Comparison of ENCODE assay signal across 21 cellular contexts in the genomic region with DNA sequence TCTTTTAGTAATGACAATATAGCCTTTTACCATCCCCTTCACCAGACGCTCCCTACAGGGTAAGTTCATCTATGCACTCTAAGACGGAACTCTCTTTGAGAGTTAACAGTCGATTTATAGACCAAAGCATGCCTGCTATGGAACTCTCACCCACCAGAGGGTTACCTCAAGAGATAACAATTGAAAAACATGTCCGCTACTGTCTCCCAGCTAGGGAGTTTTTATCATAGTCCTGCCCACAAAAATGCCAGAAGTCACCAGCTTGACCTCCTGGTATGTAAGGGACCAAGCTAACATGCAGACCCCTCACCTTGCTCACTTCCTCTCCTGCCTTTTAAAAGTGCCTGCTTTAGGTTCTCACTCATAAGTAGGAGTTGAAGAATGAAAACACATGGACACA. TPM values are rescaled to one million over a fixed set of nuclear protein-coding genes. Genes with fewer than 3 reads are reported as not detected.
DNase-seq lines count a peak whose midpoint lies in the region; ATAC-seq and TF ChIP-seq lines count a peak whose summit lies in the region.
"Had no signal": no experiment of that assay in that cellular context is flagged by ENCODE, and none has a peak within 500 bp of the region (broad histone marks: within the 10 kb centered on the region; RNA-seq: fewer than 3 reads in every experiment).

No MANE protein-coding gene starts in this region.

- peaks cover 2% of the 10 kb centered on the region for H3K4me1 Mint-ChIP-seq in activated T-cell treated with anti-CD3 and anti-CD28 coated beads, Interleukin-2, amount 50 U/mL, for 4 hours (ENCODE audit: low read depth)

- H3K27me3 Mint-ChIP-seq in activated T-cell treated with anti-CD3 and anti-CD28 coated beads, Interleukin-2, amount 50 U/mL, for 4 hours (ENCODE audit: low read depth): peaks cover 12% of the 10 kb centered on the region

- DNase-seq in NCI-H226 (peak; percentile 85), astrocyte of the hippocampus (ENCODE audit: low read depth, low spot score) (peak; percentile 46), iris pigment epithelial cell (ENCODE audit: low read depth) (peak; percentile 54), omental fat pad (ENCODE audit: low spot score) (no peak), SIG-M5 treated with dmso at 0.1 percent for 504 hours (lab: John Stamatoyannopoulos, UW; ENCODE audit: unreplicated experiment) (no peak), putamen (ENCODE audit: low spot score) (no peak)
- no peak for DNase-seq in activated T-cell treated with anti-CD3 and anti-CD28 coated beads, Interleukin-2, amount 50 U/mL, for 4 hours
- DNase-seq: ACHN; CD4-positive, alpha-beta T cell; COR-L47; DND-41; GM23248; HCEC 1CT; Karpas-422; MG63; NCI-H1417 treated with DMSO at 0.1 percent for 48 hours; NCI-H1930; NCI-H510A; PC-9; SIG-M5; T-helper 1 cell had no signal

- ATAC-seq in omental fat pad (ENCODE audit: low FRiP score): no peak
- no peak for ATAC-seq in activated T-cell treated with anti-CD3 and anti-CD28 coated beads, Interleukin-2, amount 50 U/mL, for 4 hours

- H3K9me3 Mint-ChIP-seq in activated T-cell treated with anti-CD3 and anti-CD28 coated beads, Interleukin-2, amount 50 U/mL, for 4 hours: no peaks in the 10 kb centered on the region
- H3K9me3 Mint-ChIP-seq: CD4-positive, alpha-beta T cell had no signal

- H3K4me3 Mint-ChIP-seq in activated T-cell treated with anti-CD3 and anti-CD28 coated beads, Interleukin-2, amount 50 U/mL, for 4 hours: no peak overlapping the region
- H3K4me3 Mint-ChIP-seq: CD4-positive, alpha-beta T cell had no signal

- no peak for TF ChIP-seq CTCF in omental fat pad (IDR thresholded peaks at IDR 0.05)

- no peaks in the 10 kb centered on the region for H3K36me3 Mint-ChIP-seq in activated T-cell treated with anti-CD3 and anti-CD28 coated beads, Interleukin-2, amount 50 U/mL, for 4 hours (ENCODE audit: insufficient read depth)

RNA-seq across cellular contexts. Expression of a gene that starts 16.7 kb away (rescaled TPM):
- total RNA-seq in omental fat pad: 10 to 100 TPM; 43.3 to 78.2 (median 60.9) TPM
- 10 to 100 TPM; 65.1 to 75.7 (median 75.6) TPM for total RNA-seq in activated T-cell treated with anti-CD3 and anti-CD28 coated beads, Interleukin-2, amount 50 U/mL, for 4 hours

Comparison
In these comparisons a context has a peak if more than half of its experiments do, and no peak if none do; other contexts are left out.
1. DNase-seq: peak in NCI-H226 (single experiment), astrocyte of the hippocampus (single experiment) and iris pigment epithelial cell (single experiment); none in omental fat pad (single experiment), SIG-M5 treated with dmso at 0.1 percent for 504 hours (single experiment), putamen (single experiment) and activated T-cell treated with anti-CD3 and anti-CD28 coated beads, Interleukin-2, amount 50 U/mL, for 4 hours (single experiment).